Comparison of ENCODE assay signal across 22 cellular contexts in genomic region chr1:226668173-226668560, GRCh38.
A peak's percentile ranks its signal among the peaks of the same experiment; 100 is the strongest.
DNase-seq lines count a peak whose midpoint lies in the region; ATAC-seq and TF ChIP-seq lines count a peak whose summit lies in the region.
"Had no signal": no experiment of that assay in that cellular context is flagged by ENCODE, and none has a peak within 500 bp of the region (broad histone marks: within the 10 kb centered on the region; RNA-seq: fewer than 3 reads in every experiment).

No MANE protein-coding gene starts in this region.

- peaks cover 4 to 74% of the 10 kb centered on the region in 2 donors for H3K4me1 ChIP-seq in right atrium auricular region
- H3K4me1 ChIP-seq in muscle layer of duodenum (ENCODE audit: control insufficient read depth in 1 of 2, insufficient read depth in 2 of 2, low read length in 2 of 2): peaks cover 32 to 58% of the 10 kb centered on the region in 2 donors
- peaks cover 7% of the 10 kb centered on the region for H3K4me1 ChIP-seq in mammary epithelial cell (ENCODE audit: insufficient read depth, low read length)

- H3K36me3 ChIP-seq in right atrium auricular region (no peaks in the 10 kb centered on the region), muscle layer of duodenum (ENCODE audit: control insufficient read depth in 1 of 2, insufficient read depth in 2 of 2, low read length in 2 of 2) (no peaks in the 10 kb centered on the region), mammary epithelial cell (ENCODE audit: insufficient read depth, low read length) (no peaks in the 10 kb centered on the region)
- H3K36me3 ChIP-seq: suprapubic skin had no signal

- H3K27ac Mint-ChIP-seq in activated T-helper 17 cell treated with anti-CD3 and anti-CD28 coated beads, Interleukin-2, amount 50 U/mL, for 72 hours: peak overlapping the region; percentile 74
- H3K27ac Mint-ChIP-seq in stimulated activated memory B cell treated with anti-CD40 and anti-IgM and Interleukin-4, amounts not matched to agents 10 μg/mL and 1 μg/mL and 100 μg/mL, for 72 hours: no peak overlapping the region
- H3K27ac Mint-ChIP-seq: activated B cell treated with CpG ODN at 0.5 μM for 24 hours had no signal

- intact Hi-C loops in Right ventricle myocardium superior (cut with DNase I) (no loop called here), mammary epithelial cell (cut with micrococcal nuclease) (no loop called here)

- no peaks in the 10 kb centered on the region for H3K27me3 Mint-ChIP-seq in activated T-helper 17 cell treated with anti-CD3 and anti-CD28 coated beads, Interleukin-2, amount 50 U/mL, for 72 hours
- no peaks in the 10 kb centered on the region for H3K27me3 Mint-ChIP-seq in stimulated activated memory B cell treated with anti-CD40 and anti-IgM and Interleukin-4, amounts not matched to agents 10 μg/mL and 1 μg/mL and 100 μg/mL, for 72 hours
- H3K27me3 Mint-ChIP-seq: activated B cell treated with CpG ODN at 0.5 μM for 24 hours; dendritic cell treated with granulocyte-macrophage colony-stimulating factor and Interleukin-4, amounts not matched to agents 40 ng/mL and 50 ng/mL, for 4 days; naive thymus-derived CD4-positive, alpha-beta T cell had no signal

- CTCF ChIA-PET in mammary epithelial cell (lab: Charles Lee; ENCODE audit: low non-redundant PET): no interaction called here

- peaks cover 57% of the 10 kb centered on the region for H3K4me1 Mint-ChIP-seq in activated T-helper 17 cell treated with anti-CD3 and anti-CD28 coated beads, Interleukin-2, amount 50 U/mL, for 72 hours
- H3K4me1 Mint-ChIP-seq in stimulated activated memory B cell treated with anti-CD40 and anti-IgM and Interleukin-4, amounts not matched to agents 10 μg/mL and 1 μg/mL and 100 μg/mL, for 72 hours: peaks cover 23% of the 10 kb centered on the region

- no peak overlapping the region for H3K9ac ChIP-seq in mammary epithelial cell (ENCODE audit: insufficient read depth, low read length)

- H3K9me3 Mint-ChIP-seq in activated T-helper 17 cell treated with anti-CD3 and anti-CD28 coated beads, Interleukin-2, amount 50 U/mL, for 72 hours: no peaks in the 10 kb centered on the region
- no peaks in the 10 kb centered on the region for H3K9me3 Mint-ChIP-seq in stimulated activated memory B cell treated with anti-CD40 and anti-IgM and Interleukin-4, amounts not matched to agents 10 μg/mL and 1 μg/mL and 100 μg/mL, for 72 hours
- H3K9me3 Mint-ChIP-seq: activated B cell treated with CpG ODN at 0.5 μM for 24 hours; dendritic cell treated with granulocyte-macrophage colony-stimulating factor and Interleukin-4, amounts not matched to agents 40 ng/mL and 50 ng/mL, for 4 days; naive thymus-derived CD4-positive, alpha-beta T cell had no signal

- peaks cover 2% of the 10 kb centered on the region for H3K79me2 ChIP-seq in mammary epithelial cell (ENCODE audit: insufficient read depth, low read length)

- peak overlapping the region; percentile 84 to 87 for H3K27ac ChIP-seq in right atrium auricular region
- peak overlapping the region; percentile 32 for H3K27ac ChIP-seq in muscle layer of duodenum (ENCODE audit: low read length)
- no peak overlapping the region for H3K27ac ChIP-seq in mammary epithelial cell (ENCODE audit: insufficient read depth, low read depth, low read length)
- H3K27ac ChIP-seq: RWPE1, suprapubic skin had no signal

- in situ Hi-C loops in mammary epithelial cell (cut with MboI; ENCODE audit: low sequenced_read_pairs in 2 of 2): no loop called here

- peaks cover 23% of the 10 kb centered on the region for H3K36me3 Mint-ChIP-seq in activated T-helper 17 cell treated with anti-CD3 and anti-CD28 coated beads, Interleukin-2, amount 50 U/mL, for 72 hours (ENCODE audit: low read depth)
- peaks cover 38% of the 10 kb centered on the region for H3K36me3 Mint-ChIP-seq in stimulated activated memory B cell treated with anti-CD40 and anti-IgM and Interleukin-4, amounts not matched to agents 10 μg/mL and 1 μg/mL and 100 μg/mL, for 72 hours

- H3K4me3 Mint-ChIP-seq in activated T-helper 17 cell treated with anti-CD3 and anti-CD28 coated beads, Interleukin-2, amount 50 U/mL, for 72 hours: no peak overlapping the region
- H3K4me3 Mint-ChIP-seq in stimulated activated memory B cell treated with anti-CD40 and anti-IgM and Interleukin-4, amounts not matched to agents 10 μg/mL and 1 μg/mL and 100 μg/mL, for 72 hours: no peak overlapping the region
- H3K4me3 Mint-ChIP-seq: activated B cell treated with CpG ODN at 0.5 μM for 24 hours; dendritic cell treated with granulocyte-macrophage colony-stimulating factor and Interleukin-4, amounts not matched to agents 40 ng/mL and 50 ng/mL, for 4 days had no signal

- H4K20me1 ChIP-seq in mammary epithelial cell (ENCODE audit: insufficient read depth, low read length): no peaks in the 10 kb centered on the region

- H3K4me3 ChIP-seq in right atrium auricular region (no peak overlapping the region), muscle layer of duodenum (ENCODE audit: low read depth in 1 of 2, low read length in 2 of 2) (no peak overlapping the region), mammary epithelial cell (replicated peaks in 1 of 3; ENCODE audit: insufficient read depth in 1 of 3, low read depth in 2 of 3, low read length in 3 of 3) (no peak overlapping the region)
- H3K4me3 ChIP-seq: K562, suprapubic skin had no signal

- no peak overlapping the region for H3K4me2 ChIP-seq in mammary epithelial cell (ENCODE audit: insufficient read depth, low read depth, low read length)

- WGBS in mammary epithelial cell (ENCODE audit: low coverage, missing lambda C conversion rate): 95% methylated on average over 5 of the region's 5 CpGs

- DNase-seq in right atrium auricular region (ENCODE audit: low spot score) (no peak), Right ventricle myocardium superior (no peak), iPS-NIHi7 (ENCODE audit: extremely low spot score) (no peak), mammary epithelial cell (no peak)
- DNase-seq: activated B cell treated with CpG ODN at 0.5 μM for 24 hours; activated CD8-positive, alpha-beta memory T cell treated with anti-CD3 and anti-CD28 coated beads for 24 hours; DND-41; left cardiac atrium; mesenchymal stem cell; MM.1S; naive thymus-derived CD4-positive, alpha-beta T cell; NCI-H146; NCI-H524 treated with DMSO at 0.1 percent for 48 hours; T1000 had no signal

- H2AFZ ChIP-seq in mammary epithelial cell (ENCODE audit: low read depth, low read length): no peak overlapping the region

- dilution Hi-C loops in mammary epithelial cell (cut with HindIII; ENCODE audit: low sequenced_read_pairs): no loop called here

- H3K27me3 ChIP-seq in right atrium auricular region (no peaks in the 10 kb centered on the region), muscle layer of duodenum (ENCODE audit: low read depth, low read length) (no peaks in the 10 kb centered on the region), mammary epithelial cell (ENCODE audit: insufficient read depth, low read length) (no peaks in the 10 kb centered on the region)
- H3K27me3 ChIP-seq: suprapubic skin had no signal

- TF ChIP-seq CTCF in right atrium auricular region (IDR thresholded peaks at IDR 0.05) (no peak), mammary epithelial cell (conservative IDR thresholded peaks at IDR 0.05 in 1 of 2, IDR thresholded peaks at IDR 0.05 in 1 of 2; ENCODE audit: extremely low read depth in 1 of 2, insufficient read depth in 1 of 2, low read depth in 1 of 2, low read length in 2 of 2) (no peak)

- BruUV-seq in mammary epithelial cell (replicated peaks; lab: Mats Ljungman, UMichigan): no TSS peak

- ATAC-seq in Right ventricle myocardium superior (ENCODE audit: poor library complexity): no peak
- ATAC-seq in activated T-helper 17 cell treated with anti-CD3 and anti-CD28 coated beads, Interleukin-2, amount 50 U/mL, for 72 hours (replicated peaks): no peak
- no peak for ATAC-seq in stimulated activated memory B cell treated with anti-CD40 and anti-IgM and Interleukin-4, amounts not matched to agents 10 μg/mL and 1 μg/mL and 100 μg/mL, for 72 hours
- ATAC-seq: K562; left cardiac atrium; naive thymus-derived CD4-positive, alpha-beta T cell; right cardiac atrium had no signal

- no peaks in the 10 kb centered on the region for H3K9me3 ChIP-seq in right atrium auricular region
- no peaks in the 10 kb centered on the region for H3K9me3 ChIP-seq in muscle layer of duodenum (ENCODE audit: control insufficient read depth in 1 of 2, low read length in 2 of 2)
- no peaks in the 10 kb centered on the region for H3K9me3 ChIP-seq in mammary epithelial cell (replicated peaks; ENCODE audit: insufficient read depth, low read length)
- H3K9me3 ChIP-seq: suprapubic skin had no signal
